Comparison of ENCODE assay signal across 8 cellular contexts in the genomic region with DNA sequence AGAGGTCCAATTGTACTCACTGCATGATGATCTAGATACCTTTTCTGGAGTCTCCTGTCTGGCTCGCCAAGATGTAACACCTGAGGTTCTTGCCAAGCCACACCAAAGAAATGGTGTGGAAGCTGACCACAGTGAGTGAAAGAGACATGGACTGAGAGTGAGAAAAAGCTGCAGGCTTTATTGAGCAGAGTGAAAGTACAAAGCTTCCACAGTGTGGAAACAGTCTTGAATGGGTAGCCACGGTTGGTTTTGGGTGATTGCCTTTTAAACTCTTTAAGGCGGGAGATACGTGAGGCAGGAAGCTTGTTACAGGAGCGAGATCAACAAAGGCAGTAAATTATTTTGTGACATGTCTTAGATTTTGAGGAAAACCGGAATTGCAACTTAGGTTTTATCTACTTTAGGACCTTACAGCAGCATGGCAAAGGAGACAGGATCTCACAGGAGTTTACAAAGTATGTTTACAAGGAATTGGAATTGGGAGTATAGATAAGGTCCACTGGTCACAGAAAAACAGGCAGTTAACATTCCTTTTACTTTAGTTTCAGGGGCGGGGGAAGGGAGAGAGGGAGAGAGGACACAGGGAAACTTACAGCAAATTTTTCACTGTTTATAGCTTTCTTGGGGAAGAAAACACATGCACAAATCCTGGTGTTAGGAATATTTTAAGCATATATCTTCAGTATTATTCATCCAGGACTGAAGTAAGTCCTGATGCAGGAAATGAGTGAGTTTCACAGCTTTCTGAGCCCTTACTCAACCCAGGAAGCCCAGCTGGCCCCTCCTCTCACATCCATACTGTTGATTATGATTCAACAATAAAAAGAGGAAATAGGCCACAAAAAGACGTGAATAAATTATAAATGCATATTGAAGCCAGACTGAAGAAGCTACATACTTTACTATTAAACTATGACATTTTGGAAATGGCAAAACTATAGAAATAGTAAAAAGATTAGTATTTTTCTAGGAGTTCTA.
A peak's percentile ranks its signal among the peaks of the same experiment; 100 is the strongest.
DNase-seq lines count a peak whose midpoint lies in the region; ATAC-seq and TF ChIP-seq lines count a peak whose summit lies in the region.
"Not testable (repeated sequence)": the region's sequence is repeated elsewhere in the genome, so short reads cannot be mapped to it uniquely, and the experiment has no call there.

No MANE protein-coding gene starts in this region.

- ATAC-seq in GM18517 (IDR thresholded peaks at IDR 0.05; ENCODE audit: unreplicated experiment) (peak; percentile 43), GM21737 (IDR thresholded peaks at IDR 0.05; ENCODE audit: unreplicated experiment) (peak; percentile 48), HG03175 (IDR thresholded peaks at IDR 0.05; ENCODE audit: unreplicated experiment) (peak; percentile 64)
- not testable (repeated sequence) for ATAC-seq in Right ventricle myocardium inferior

- not testable (repeated sequence) for H3K4me3 ChIP-seq in A673 (ENCODE audit: low read depth, low read length, poor library complexity, severe bottlenecking); NB4 (ENCODE audit: low read depth, low read length); astrocyte of the spinal cord (ENCODE audit: low read depth, low read length)

- H3K27me3 Mint-ChIP-seq in neural crest cell (ENCODE audit: low read depth), result not testable (repeated sequence)

- not testable (repeated sequence) for H3K36me3 Mint-ChIP-seq in neural crest cell (ENCODE audit: low read depth)

- BruUV-seq in A673 (replicated peaks; lab: Mats Ljungman, UMichigan), result not testable (repeated sequence)

- H3K4me1 ChIP-seq in A673 (ENCODE audit: insufficient read depth, low read length, poor library complexity, severe bottlenecking), result not testable (repeated sequence)

- CTCF ChIA-PET in A673 (lab: Charles Lee), result not testable (repeated sequence)

- H3K9me3 Mint-ChIP-seq in neural crest cell, result not testable (repeated sequence)

- not testable (repeated sequence) for H3K27me3 ChIP-seq in A673 (replicated peaks; ENCODE audit: insufficient read depth, low read depth, low read length, poor library complexity)

- POLR2A ChIA-PET in A673 (lab: Charles Lee; ENCODE audit: low non-redundant PET), result not testable (repeated sequence)

- TF ChIP-seq CTCF in A673 (conservative IDR thresholded peaks at IDR 0.05; ENCODE audit: low read depth, low read length); NB4 (IDR thresholded peaks at IDR 0.05; ENCODE audit: low read depth, low read length); astrocyte of the spinal cord (IDR thresholded peaks at IDR 0.05; ENCODE audit: low read depth, low read length); neural crest cell (conservative IDR thresholded peaks at IDR 0.05): not testable (repeated sequence)

- H3K27ac Mint-ChIP-seq in neural crest cell (ENCODE audit: unreplicated experiment), result peak overlapping the region; percentile 60

- not testable (repeated sequence) for H3K4me3 Mint-ChIP-seq in neural crest cell

- H3K9me3 ChIP-seq in A673 (ENCODE audit: low read depth, low read length, poor library complexity, severe bottlenecking), result not testable (repeated sequence)

- peaks cover 14% of the 10 kb centered on the region for H3K4me1 Mint-ChIP-seq in neural crest cell

- H3K27ac ChIP-seq in A673 (ENCODE audit: low read depth, low read length, poor library complexity, severe bottlenecking), result not testable (repeated sequence)

- DNase-seq in A673 (ENCODE audit: low spot score), result peak; percentile 15
- peak; percentile 34 for DNase-seq in NB4 (ENCODE audit: low read depth)
- peak; percentile 26 for DNase-seq in astrocyte of the spinal cord (ENCODE audit: low read depth, low spot score)
- peak; percentile 44 for DNase-seq in Right ventricle myocardium inferior (ENCODE audit: missing footprints)
- DNase-seq in neural crest cell (ENCODE audit: low read depth, low spot score), result not testable (repeated sequence)

- not testable (repeated sequence) for H3K36me3 ChIP-seq in A673 (ENCODE audit: insufficient read depth, low read length, poor library complexity, severe bottlenecking)

- in situ Hi-C loops in astrocyte of the spinal cord (cut with HindIII; ENCODE audit: low sequenced_read_pairs), result not testable (repeated sequence)

- not testable (repeated sequence) for TF ChIP-seq POLR2A in NB4 (IDR thresholded peaks at IDR 0.05; ENCODE audit: extremely low read depth, insufficient read length)

- intact Hi-C loops in A673 (cut with micrococcal nuclease; ENCODE audit: unreplicated experiment); Right ventricle myocardium inferior (cut with DNase I): not testable (repeated sequence)
